Comparison of ENCODE assay signal across 13 cellular contexts in genomic region chr12:22978962-22979361, GRCh38.
DNase-seq lines count a peak whose midpoint lies in the region; ATAC-seq, FAIRE-seq and TF ChIP-seq lines count a peak whose summit lies in the region.
"Had no signal": no experiment of that assay in that cellular context is flagged by ENCODE, and none has a peak within 500 bp of the region (broad histone marks: within the 10 kb centered on the region; RNA-seq: fewer than 3 reads in every experiment).

No MANE protein-coding gene starts in this region.

- CTCF ChIA-PET in naive thymus-derived CD4-positive, alpha-beta T cell (lab: Charles Lee): no interaction called here

- H3K36me3 ChIP-seq in naive thymus-derived CD4-positive, alpha-beta T cell (ENCODE audit: control insufficient read depth in 2 of 3, insufficient read depth in 3 of 3, low read length in 3 of 3): no peaks in the 10 kb centered on the region
- no peaks in the 10 kb centered on the region for H3K36me3 ChIP-seq in adrenal gland (replicated peaks in 1 of 2)

- H3K27me3 Mint-ChIP-seq in naive thymus-derived CD4-positive, alpha-beta T cell: peaks cover 0 to 8% (median 0%) of the 10 kb centered on the region in 5 donors

- H3K9me3 ChIP-seq in naive thymus-derived CD4-positive, alpha-beta T cell (ENCODE audit: control insufficient read depth in 2 of 3, low read length in 3 of 3): no peaks in the 10 kb centered on the region
- no peaks in the 10 kb centered on the region for H3K9me3 ChIP-seq in adrenal gland (replicated peaks in 1 of 3)

- no peaks in the 10 kb centered on the region for H3K27me3 ChIP-seq in naive thymus-derived CD4-positive, alpha-beta T cell (ENCODE audit: control insufficient read depth in 2 of 2, insufficient read depth in 2 of 2, low read length in 2 of 2)
- no peaks in the 10 kb centered on the region for H3K27me3 ChIP-seq in adrenal gland

- ATAC-seq in naive thymus-derived CD4-positive, alpha-beta T cell: no peak
- no peak for ATAC-seq in GM21786 (IDR thresholded peaks at IDR 0.05; ENCODE audit: unreplicated experiment)

- no peak overlapping the region for H3K27ac Mint-ChIP-seq in naive thymus-derived CD4-positive, alpha-beta T cell

- intact Hi-C loops in naive thymus-derived CD4-positive, alpha-beta T cell (cut with micrococcal nuclease): no loop called here
- intact Hi-C loops in adrenal gland (cut with DNase I): no loop called here

- 65 to 79% (median 67%) methylated on average over 1 to 2 of the region's 2 CpGs for WGBS in adrenal gland, 4 donors

- H3K4me3 ChIP-seq in epithelial cell of proximal tubule (ENCODE audit: low read depth, low read length): no peak overlapping the region
- H3K4me3 ChIP-seq in naive thymus-derived CD4-positive, alpha-beta T cell (ENCODE audit: low read length): no peak overlapping the region
- no peak overlapping the region for H3K4me3 ChIP-seq in adrenal gland
- H3K4me3 ChIP-seq: skin epidermis had no signal

- TF ChIP-seq CTCF in epithelial cell of proximal tubule (conservative IDR thresholded peaks at IDR 0.05; ENCODE audit: low read depth, low read length): no peak
- TF ChIP-seq CTCF in adrenal gland (IDR thresholded peaks at IDR 0.05): no peak

- no peak for TF ChIP-seq POLR2A in adrenal gland (IDR thresholded peaks at IDR 0.05)

- POLR2A ChIA-PET in naive thymus-derived CD4-positive, alpha-beta T cell (lab: Charles Lee): no interaction called here

- H3K4me1 Mint-ChIP-seq in naive thymus-derived CD4-positive, alpha-beta T cell: no peaks in the 10 kb centered on the region

- peak; percentile 61 for DNase-seq in GM04503 (ENCODE audit: low read depth)
- DNase-seq in RCC 7860 (ENCODE audit: low spot score): peak; percentile 96
- DNase-seq in epithelial cell of proximal tubule (ENCODE audit: low read depth): peak; percentile 63
- DNase-seq in renal cortical epithelial cell (ENCODE audit: low read depth): peak; percentile 94
- no peak for DNase-seq in central memory CD4-positive, alpha-beta T cell
- DNase-seq in naive thymus-derived CD4-positive, alpha-beta T cell: no peak
- no peak for DNase-seq in adrenal gland
- DNase-seq: activated CD4-positive, alpha-beta T cell treated with anti-CD3 and anti-CD28 coated beads, Interleukin-2, amount 50 U/mL, for 1 hour; activated effector memory CD4-positive, alpha-beta T cell treated with Interleukin-2 at 50 U/mL for 16 hours; NCI-H1048; NCI-H82 had no signal

- no peaks in the 10 kb centered on the region for H3K4me1 ChIP-seq in naive thymus-derived CD4-positive, alpha-beta T cell (ENCODE audit: control insufficient read depth in 2 of 2, insufficient read depth in 2 of 2, low read length in 2 of 2)
- no peaks in the 10 kb centered on the region for H3K4me1 ChIP-seq in adrenal gland (replicated peaks in 1 of 2)

- no peak overlapping the region for H3K4me3 Mint-ChIP-seq in naive thymus-derived CD4-positive, alpha-beta T cell

- H3K36me3 Mint-ChIP-seq in naive thymus-derived CD4-positive, alpha-beta T cell: no peaks in the 10 kb centered on the region

- no peak overlapping the region for H3K27ac ChIP-seq in naive thymus-derived CD4-positive, alpha-beta T cell (ENCODE audit: low read depth, low read length)
- H3K27ac ChIP-seq in adrenal gland: no peak overlapping the region
- H3K27ac ChIP-seq: skin epidermis had no signal

- H3K9me3 Mint-ChIP-seq in naive thymus-derived CD4-positive, alpha-beta T cell: peaks cover 0 to 2% (median 0%) of the 10 kb centered on the region in 11 donors

- peak; percentile 97 for FAIRE-seq in RCC 7860 (lab: Jason Lieb, UNC)

Comparison
In these comparisons a context has a peak if more than half of its experiments do, and no peak if none do; other contexts are left out.
1. DNase-seq: peak in GM04503 (single experiment), RCC 7860 (single experiment), epithelial cell of proximal tubule (single experiment) and renal cortical epithelial cell (single experiment); none in central memory CD4-positive, alpha-beta T cell (single experiment), naive thymus-derived CD4-positive, alpha-beta T cell (0 of 9) and adrenal gland (0 of 7).